In the genomic region with DNA sequence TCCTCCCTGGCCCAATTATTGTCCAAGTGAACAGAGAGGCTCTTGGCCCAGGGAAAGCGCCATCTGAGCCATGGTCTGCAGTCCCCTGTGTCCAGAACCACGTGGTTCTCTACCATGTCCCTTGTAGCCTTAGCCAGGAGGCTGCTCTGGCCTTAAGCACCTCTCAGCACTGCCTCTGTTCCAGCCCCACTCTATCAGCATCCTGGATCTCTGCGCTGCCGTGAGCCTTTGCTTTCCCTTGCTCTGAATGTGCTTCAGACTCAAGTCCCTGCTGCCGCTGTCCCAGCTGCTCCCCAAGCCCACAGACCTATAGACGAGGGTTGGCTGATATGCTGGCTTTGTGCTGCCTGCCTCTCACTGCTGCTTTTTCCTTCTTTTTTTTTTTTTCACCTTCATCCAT, we compare ENCODE assay signal across 1 cellular context.
TF ChIP-seq lines count a peak whose summit lies in the region.

No MANE protein-coding gene starts in this region.

TF ChIP-seq in K562, 482 proteins besides CTCF, POLR2A, EP300 and RAD21 (continued from another document):
- no peak for TF ChIP-seq NR4A1 (CRISPR knock-in tag; IDR thresholded peaks at IDR 0.05)
- TF ChIP-seq NR4A1 (tag; IDR thresholded peaks at IDR 0.05): no peak
- no peak for TF ChIP-seq CSDE1 (IDR thresholded peaks at IDR 0.05)
- no peak for TF ChIP-seq SMAD4 (CRISPR knock-in tag; conservative IDR thresholded peaks at IDR 0.05)
- TF ChIP-seq RUNX1 (IDR thresholded peaks at IDR 0.05; ENCODE audit: low read depth): no peak
- TF ChIP-seq RBM14 (IDR thresholded peaks at IDR 0.05; ENCODE audit: borderline replicate concordance, insufficient read depth, low read depth, low read length): no peak
